Comparison of ENCODE assay signal across 9 cellular contexts in the genomic region with DNA sequence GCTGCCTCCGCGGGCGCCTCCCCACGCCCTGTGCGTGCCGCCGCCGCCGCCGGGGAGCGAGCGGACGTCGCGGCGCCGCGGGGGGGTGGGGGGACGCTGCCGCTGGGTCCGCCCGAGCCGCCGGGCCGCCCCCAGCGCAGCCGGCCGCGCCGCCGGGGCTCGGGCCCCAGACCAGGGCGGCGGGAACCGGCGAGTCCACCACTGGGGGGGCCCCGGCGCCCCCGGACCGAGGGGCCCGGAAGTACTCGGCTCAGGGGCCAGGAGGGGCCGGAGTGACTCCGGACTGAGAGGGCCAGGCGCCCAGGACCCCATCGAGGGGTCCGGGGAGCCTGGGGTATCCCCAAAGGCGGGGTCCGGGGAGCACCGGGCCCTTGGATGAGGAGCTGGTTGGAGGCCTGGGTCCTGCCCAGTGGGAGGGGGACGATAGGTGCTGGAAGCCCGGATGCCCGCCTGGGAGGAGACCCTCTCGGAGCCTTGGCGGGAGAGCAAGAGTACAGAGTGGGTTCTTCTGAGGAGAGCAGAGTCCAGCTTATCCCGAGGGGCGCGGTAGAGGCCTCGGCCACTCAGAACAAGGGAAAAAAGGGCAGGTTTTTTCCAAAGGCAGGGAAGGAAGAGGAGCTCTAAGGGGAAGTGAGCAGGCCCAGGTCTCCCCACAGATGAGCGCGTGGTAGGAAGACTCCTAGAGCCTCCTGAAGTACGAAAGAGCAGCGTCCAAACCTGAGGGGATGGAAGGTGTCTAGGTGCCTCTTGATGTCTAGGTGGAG. TPM values are rescaled to one million over a fixed set of nuclear protein-coding genes. Genes with fewer than 3 reads are reported as not detected.
DNase-seq lines count a peak whose midpoint lies in the region; ATAC-seq and TF ChIP-seq lines count a peak whose summit lies in the region.
"Had no signal": no experiment of that assay in that cellular context is flagged by ENCODE, and none has a peak within 500 bp of the region (broad histone marks: within the 10 kb centered on the region; RNA-seq: fewer than 3 reads in every experiment).

No MANE protein-coding gene starts in this region.

- ATAC-seq in HG03060 (IDR thresholded peaks at IDR 0.05; ENCODE audit: low read depth, unreplicated experiment), result peak; percentile 22

- TF ChIP-seq CTCF in endothelial cell (IDR thresholded peaks at IDR 0.05; ENCODE audit: unreplicated experiment), result no peak

- H3K36me3 ChIP-seq in muscle layer of duodenum (ENCODE audit: control insufficient read depth in 1 of 2, insufficient read depth in 2 of 2, low read length in 2 of 2), result no peaks in the 10 kb centered on the region

- TF ChIP-seq POLR2A in GM18526 (IDR thresholded peaks at IDR 0.05; ENCODE audit: extremely low read depth, insufficient read length), result peak; percentile 27

- peak overlapping the region; percentile 87 to 90 for H3K4me3 ChIP-seq in muscle layer of duodenum (ENCODE audit: low read depth in 1 of 2, low read length in 2 of 2)

- peaks cover 8% of the 10 kb centered on the region for H3K27me3 Mint-ChIP-seq in endothelial cell (ENCODE audit: unreplicated experiment)

- H3K4me3 Mint-ChIP-seq in endothelial cell (ENCODE audit: unreplicated experiment), result peak overlapping the region; percentile 95

- no peaks in the 10 kb centered on the region for H3K27me3 ChIP-seq in muscle layer of duodenum (ENCODE audit: low read depth, low read length)

- H3K4me1 Mint-ChIP-seq in endothelial cell (ENCODE audit: unreplicated experiment), result peaks cover 14% of the 10 kb centered on the region

- no peaks in the 10 kb centered on the region for H3K9me3 ChIP-seq in muscle layer of duodenum (ENCODE audit: control insufficient read depth in 1 of 2, low read length in 2 of 2)

- peak; percentile 92 for DNase-seq in AG08395 (ENCODE audit: low spot score)
- peak; percentile 42 for DNase-seq in NCI-H82 treated with DMSO at 0.1 percent for 48 hours (lab: John Stamatoyannopoulos, UW; ENCODE audit: unreplicated experiment)
- peak; percentile 72 for DNase-seq in activated CD8-positive, alpha-beta memory T cell treated with anti-CD3 and anti-CD28 coated beads, Interleukin-2, amount 50 U/mL, for 4 hours
- DNase-seq in endothelial cell (ENCODE audit: low spot score), result peak; percentile 51
- peak; percentile 77 for DNase-seq in stimulated activated naive CD4-positive, alpha-beta T cell treated with Interleukin-2 at 50 U/mL for 16 hours (lab: John Stamatoyannopoulos, UW)

- H3K36me3 Mint-ChIP-seq in endothelial cell (ENCODE audit: low read depth, unreplicated experiment), result no peaks in the 10 kb centered on the region

- peak overlapping the region; percentile 94 for H3K27ac ChIP-seq in muscle layer of duodenum (ENCODE audit: low read length)

- H3K27ac Mint-ChIP-seq in endothelial cell (ENCODE audit: unreplicated experiment), result peak overlapping the region; percentile 85

- H3K4me1 ChIP-seq in muscle layer of duodenum (ENCODE audit: control insufficient read depth in 1 of 2, insufficient read depth in 2 of 2, low read length in 2 of 2), result peaks cover 3 to 7% of the 10 kb centered on the region in 2 donors

- no peaks in the 10 kb centered on the region for H3K9me3 Mint-ChIP-seq in endothelial cell (ENCODE audit: unreplicated experiment)

RNA-seq across cellular contexts. Expression of a gene that starts 0.6 kb away (rescaled TPM):
- 22.7 TPM for total RNA-seq in endothelial cell (ENCODE audit: unreplicated experiment)

RNA-seq across cellular contexts. Expression of a gene that starts 20.7 kb away (rescaled TPM):
- total RNA-seq in endothelial cell (ENCODE audit: unreplicated experiment), result not detected
- total RNA-seq: NCI-H460 had no signal

RNA-seq across cellular contexts. Expression of a gene that starts 26.3 kb away (rescaled TPM):
- total RNA-seq in endothelial cell (ENCODE audit: unreplicated experiment), result 17.0 TPM

Comparison
In these comparisons a context has a peak if more than half of its experiments do, and no peak if none do; other contexts are left out.
1. Peak in every context shown above with its lines: DNase-seq, ATAC-seq, H3K4me3 ChIP-seq and H3K27ac ChIP-seq.
2. DNase-seq: peak in every context shown above with its lines; median percentile 92 in AG08395; 77 in stimulated activated naive CD4-positive, alpha-beta T cell treated with Interleukin-2 at 50 U/mL for 16 hours; 72 in activated CD8-positive, alpha-beta memory T cell treated with anti-CD3 and anti-CD28 coated beads, Interleukin-2, amount 50 U/mL, for 4 hours; 51 in endothelial cell; 42 in NCI-H82 treated with DMSO at 0.1 percent for 48 hours.